ENCODE assay signal across 1 cellular context in genomic region chr7:250523-250922, GRCh38.
TF ChIP-seq lines count a peak whose summit lies in the region.

No MANE protein-coding gene starts in this region.

TF ChIP-seq in IMR-90, 13 proteins besides CTCF, POLR2A, EP300 and RAD21 (continued from another document):
- no peak for TF ChIP-seq ELK1 (IDR thresholded peaks at IDR 0.05; ENCODE audit: borderline replicate concordance, low read depth, low read length)
- no peak for TF ChIP-seq SMC3 (IDR thresholded peaks at IDR 0.05; ENCODE audit: low read depth, low read length)
- TF ChIP-seq RCOR1 (IDR thresholded peaks at IDR 0.05; ENCODE audit: insufficient replicate concordance, low read length) = no peak
